ENCODE assay signal across 1 cellular context in the genomic region with DNA sequence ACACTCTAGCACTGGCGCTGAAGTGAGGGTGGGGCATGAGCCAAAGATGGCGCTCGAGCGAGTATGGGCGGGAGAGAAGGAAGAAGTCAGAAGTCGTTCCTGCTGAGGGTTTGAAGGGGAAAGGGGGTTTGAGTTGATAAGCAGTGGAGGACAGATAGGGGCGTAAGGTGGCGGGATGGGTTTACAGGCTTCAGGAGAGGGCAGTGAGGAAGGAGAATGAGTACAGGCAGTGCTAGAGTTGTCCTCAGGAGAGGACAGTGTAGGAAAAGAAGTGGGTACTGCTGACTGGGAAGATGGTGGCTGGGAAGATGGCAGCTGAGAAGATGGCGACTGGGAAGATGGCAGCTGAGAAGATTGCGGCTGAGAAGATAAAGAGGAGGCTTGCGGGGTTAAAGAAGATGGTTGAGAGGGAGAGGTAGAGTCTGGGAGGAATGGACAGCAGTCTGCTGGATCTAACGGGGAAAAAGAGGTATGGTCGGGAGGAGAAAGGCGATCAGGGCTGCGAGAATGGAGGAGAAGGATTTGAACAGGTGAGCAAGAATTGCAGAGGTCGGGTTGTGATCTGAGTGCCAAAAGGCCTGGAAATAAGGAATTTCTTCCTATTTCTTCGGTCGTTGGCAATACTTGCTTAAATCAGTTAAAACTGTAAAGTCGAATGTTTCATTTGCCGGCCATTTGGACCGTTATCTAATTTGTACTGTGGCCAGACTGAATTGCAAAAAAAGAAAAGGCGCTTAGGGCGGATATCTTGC.
A peak's percentile ranks its signal among the peaks of the same experiment; 100 is the strongest.
TF ChIP-seq lines count a peak whose summit lies in the region.

No MANE protein-coding gene starts in this region.

TF ChIP-seq in GM12878, 131 proteins besides CTCF, POLR2A, EP300 and RAD21:
- TF ChIP-seq, protein P1, sequence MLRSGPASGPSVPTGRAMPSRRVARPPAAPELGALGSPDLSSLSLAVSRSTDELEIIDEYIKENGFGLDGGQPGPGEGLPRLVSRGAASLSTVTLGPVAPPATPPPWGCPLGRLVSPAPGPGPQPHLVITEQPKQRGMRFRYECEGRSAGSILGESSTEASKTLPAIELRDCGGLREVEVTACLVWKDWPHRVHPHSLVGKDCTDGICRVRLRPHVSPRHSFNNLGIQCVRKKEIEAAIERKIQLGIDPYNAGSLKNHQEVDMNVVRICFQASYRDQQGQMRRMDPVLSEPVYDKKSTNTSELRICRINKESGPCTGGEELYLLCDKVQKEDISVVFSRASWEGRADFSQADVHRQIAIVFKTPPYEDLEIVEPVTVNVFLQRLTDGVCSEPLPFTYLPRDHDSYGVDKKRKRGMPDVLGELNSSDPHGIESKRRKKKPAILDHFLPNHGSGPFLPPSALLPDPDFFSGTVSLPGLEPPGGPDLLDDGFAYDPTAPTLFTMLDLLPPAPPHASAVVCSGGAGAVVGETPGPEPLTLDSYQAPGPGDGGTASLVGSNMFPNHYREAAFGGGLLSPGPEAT (IDR thresholded peaks at IDR 0.05; ENCODE audit: low read depth), result no peak
- TF ChIP-seq NBN (IDR thresholded peaks at IDR 0.05) (peak; percentile 67), ZSCAN29 (IDR thresholded peaks at IDR 0.05) (no peak), PML (IDR thresholded peaks at IDR 0.05; ENCODE audit: low read length) (no peak), HDGF (IDR thresholded peaks at IDR 0.05) (peak; percentile 92; the same call in 1 of the 2 replicates), IKZF2 (IDR thresholded peaks at IDR 0.05) (peak in 1 of 2 experiments; percentile 29; a peak in 1 of 4 replicates), YY1 (IDR thresholded peaks at IDR 0.05; ENCODE audit: low read depth, low read length) (peak; percentile 81), NR2C1 (IDR thresholded peaks at IDR 0.05) (no peak)
- TF ChIP-seq, protein P2, sequence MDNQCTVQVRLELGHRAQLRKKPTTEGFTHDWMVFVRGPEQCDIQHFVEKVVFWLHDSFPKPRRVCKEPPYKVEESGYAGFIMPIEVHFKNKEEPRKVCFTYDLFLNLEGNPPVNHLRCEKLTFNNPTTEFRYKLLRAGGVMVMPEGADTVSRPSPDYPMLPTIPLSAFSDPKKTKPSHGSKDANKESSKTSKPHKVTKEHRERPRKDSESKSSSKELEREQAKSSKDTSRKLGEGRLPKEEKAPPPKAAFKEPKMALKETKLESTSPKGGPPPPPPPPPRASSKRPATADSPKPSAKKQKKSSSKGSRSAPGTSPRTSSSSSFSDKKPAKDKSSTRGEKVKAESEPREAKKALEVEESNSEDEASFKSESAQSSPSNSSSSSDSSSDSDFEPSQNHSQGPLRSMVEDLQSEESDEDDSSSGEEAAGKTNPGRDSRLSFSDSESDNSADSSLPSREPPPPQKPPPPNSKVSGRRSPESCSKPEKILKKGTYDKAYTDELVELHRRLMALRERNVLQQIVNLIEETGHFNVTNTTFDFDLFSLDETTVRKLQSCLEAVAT (IDR thresholded peaks at IDR 0.05), result peak; percentile 99
- TF ChIP-seq, protein P3, sequence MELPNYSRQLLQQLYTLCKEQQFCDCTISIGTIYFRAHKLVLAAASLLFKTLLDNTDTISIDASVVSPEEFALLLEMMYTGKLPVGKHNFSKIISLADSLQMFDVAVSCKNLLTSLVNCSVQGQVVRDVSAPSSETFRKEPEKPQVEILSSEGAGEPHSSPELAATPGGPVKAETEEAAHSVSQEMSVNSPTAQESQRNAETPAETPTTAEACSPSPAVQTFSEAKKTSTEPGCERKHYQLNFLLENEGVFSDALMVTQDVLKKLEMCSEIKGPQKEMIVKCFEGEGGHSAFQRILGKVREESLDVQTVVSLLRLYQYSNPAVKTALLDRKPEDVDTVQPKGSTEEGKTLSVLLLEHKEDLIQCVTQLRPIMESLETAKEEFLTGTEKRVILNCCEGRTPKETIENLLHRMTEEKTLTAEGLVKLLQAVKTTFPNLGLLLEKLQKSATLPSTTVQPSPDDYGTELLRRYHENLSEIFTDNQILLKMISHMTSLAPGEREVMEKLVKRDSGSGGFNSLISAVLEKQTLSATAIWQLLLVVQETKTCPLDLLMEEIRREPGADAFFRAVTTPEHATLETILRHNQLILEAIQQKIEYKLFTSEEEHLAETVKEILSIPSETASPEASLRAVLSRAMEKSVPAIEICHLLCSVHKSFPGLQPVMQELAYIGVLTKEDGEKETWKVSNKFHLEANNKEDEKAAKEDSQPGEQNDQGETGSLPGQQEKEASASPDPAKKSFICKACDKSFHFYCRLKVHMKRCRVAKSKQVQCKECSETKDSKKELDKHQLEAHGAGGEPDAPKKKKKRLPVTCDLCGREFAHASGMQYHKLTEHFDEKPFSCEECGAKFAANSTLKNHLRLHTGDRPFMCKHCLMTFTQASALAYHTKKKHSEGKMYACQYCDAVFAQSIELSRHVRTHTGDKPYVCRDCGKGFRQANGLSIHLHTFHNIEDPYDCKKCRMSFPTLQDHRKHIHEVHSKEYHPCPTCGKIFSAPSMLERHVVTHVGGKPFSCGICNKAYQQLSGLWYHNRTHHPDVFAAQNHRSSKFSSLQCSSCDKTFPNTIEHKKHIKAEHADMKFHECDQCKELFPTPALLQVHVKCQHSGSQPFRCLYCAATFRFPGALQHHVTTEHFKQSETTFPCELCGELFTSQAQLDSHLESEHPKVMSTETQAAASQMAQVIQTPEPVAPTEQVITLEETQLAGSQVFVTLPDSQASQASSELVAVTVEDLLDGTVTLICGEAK (IDR thresholded peaks at IDR 0.05; ENCODE audit: borderline replicate concordance), result peak; percentile 40; the same call in 1 of the 2 replicates
- TF ChIP-seq, protein P4, sequence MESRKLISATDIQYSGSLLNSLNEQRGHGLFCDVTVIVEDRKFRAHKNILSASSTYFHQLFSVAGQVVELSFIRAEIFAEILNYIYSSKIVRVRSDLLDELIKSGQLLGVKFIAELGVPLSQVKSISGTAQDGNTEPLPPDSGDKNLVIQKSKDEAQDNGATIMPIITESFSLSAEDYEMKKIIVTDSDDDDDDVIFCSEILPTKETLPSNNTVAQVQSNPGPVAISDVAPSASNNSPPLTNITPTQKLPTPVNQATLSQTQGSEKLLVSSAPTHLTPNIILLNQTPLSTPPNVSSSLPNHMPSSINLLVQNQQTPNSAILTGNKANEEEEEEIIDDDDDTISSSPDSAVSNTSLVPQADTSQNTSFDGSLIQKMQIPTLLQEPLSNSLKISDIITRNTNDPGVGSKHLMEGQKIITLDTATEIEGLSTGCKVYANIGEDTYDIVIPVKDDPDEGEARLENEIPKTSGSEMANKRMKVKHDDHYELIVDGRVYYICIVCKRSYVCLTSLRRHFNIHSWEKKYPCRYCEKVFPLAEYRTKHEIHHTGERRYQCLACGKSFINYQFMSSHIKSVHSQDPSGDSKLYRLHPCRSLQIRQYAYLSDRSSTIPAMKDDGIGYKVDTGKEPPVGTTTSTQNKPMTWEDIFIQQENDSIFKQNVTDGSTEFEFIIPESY (IDR thresholded peaks at IDR 0.05), result peak; percentile 87
